Comparison of ENCODE assay signal across 1 cellular context in genomic region chr3:51941798-51942602, GRCh38.
TF ChIP-seq lines count a peak whose summit lies in the region.

Gene PARP3 (plus strand): TSS chr3:51942363. CDS start chr3:51943356, 993 bp downstream.
Gene RRP9 (minus strand): TSS chr3:51941904. CDS start chr3:51941867, 37 bp downstream.

TF ChIP-seq in WTC11, 78 proteins besides CTCF, POLR2A, EP300 and RAD21 (continued from another document and continues in another):
- TF ChIP-seq AR (CRISPR knock-in tag; IDR thresholded peaks at IDR 0.05) = no peak
- TF ChIP-seq ZNF532 (CRISPR knock-in tag; IDR thresholded peaks at IDR 0.05; ENCODE audit: borderline replicate concordance) = no peak
- TF ChIP-seq USF1 (CRISPR knock-in tag; IDR thresholded peaks at IDR 0.05) = peak; percentile 69; the same call in 1 of the 2 replicates
- TF ChIP-seq TCF7 (CRISPR knock-in tag; IDR thresholded peaks at IDR 0.05; ENCODE audit: low read depth) = no peak
- TF ChIP-seq NR1H2 (CRISPR knock-in tag; IDR thresholded peaks at IDR 0.05) = no peak
- TF ChIP-seq ZNF281 (CRISPR knock-in tag; IDR thresholded peaks at IDR 0.05) = peak; percentile 44; the same call in 1 of the 2 replicates
- TF ChIP-seq E2F1 (CRISPR knock-in tag; IDR thresholded peaks at IDR 0.05) = no peak
- no peak; the same call in 1 of the 2 replicates for TF ChIP-seq NR3C1 (CRISPR knock-in tag; conservative IDR thresholded peaks at IDR 0.05; ENCODE audit: low read depth)
- no peak for TF ChIP-seq MLX (CRISPR knock-in tag; IDR thresholded peaks at IDR 0.05)
- TF ChIP-seq ERG (CRISPR knock-in tag; IDR thresholded peaks at IDR 0.05) = no peak
- peak; percentile 96 for TF ChIP-seq ZNF423 (CRISPR knock-in tag; IDR thresholded peaks at IDR 0.05)
- no peak for TF ChIP-seq TEAD4 (CRISPR knock-in tag; IDR thresholded peaks at IDR 0.05)
- TF ChIP-seq ZBTB21 (CRISPR knock-in tag; IDR thresholded peaks at IDR 0.05; ENCODE audit: borderline replicate concordance) = no peak
- no peak for TF ChIP-seq SMAD4 (CRISPR knock-in tag; IDR thresholded peaks at IDR 0.05)
- TF ChIP-seq ZNF416 (CRISPR knock-in tag; IDR thresholded peaks at IDR 0.05) = no peak
- TF ChIP-seq ESRRA (CRISPR knock-in tag; IDR thresholded peaks at IDR 0.05; ENCODE audit: borderline replicate concordance) = no peak
- 0 out of 2 replicates have a peak, but pooled peaks have one; percentile 9 for TF ChIP-seq FOXP1 (CRISPR knock-in tag; IDR thresholded peaks at IDR 0.05; ENCODE audit: borderline replicate concordance)
- TF ChIP-seq ZBTB43 (CRISPR knock-in tag; IDR thresholded peaks at IDR 0.05) = peak; percentile 48; the same call in 1 of the 2 replicates
- peak; percentile 77; the same call in 1 of the 2 replicates for TF ChIP-seq ZNF232 (CRISPR knock-in tag; IDR thresholded peaks at IDR 0.05)
- TF ChIP-seq HMGA2 (CRISPR knock-in tag; IDR thresholded peaks at IDR 0.05) = no peak
- TF ChIP-seq FOXK1 (CRISPR knock-in tag; IDR thresholded peaks at IDR 0.05) = peak; percentile 86
- TF ChIP-seq OVOL2 (CRISPR knock-in tag; IDR thresholded peaks at IDR 0.05; ENCODE audit: borderline replicate concordance) = no peak
- no peak for TF ChIP-seq PRRX2 (CRISPR knock-in tag; IDR thresholded peaks at IDR 0.05)
- no peak for TF ChIP-seq GRHL2 (CRISPR knock-in tag; IDR thresholded peaks at IDR 0.05; ENCODE audit: insufficient replicate concordance, severe bottlenecking)
- TF ChIP-seq ELF4 (CRISPR knock-in tag; IDR thresholded peaks at IDR 0.05; ENCODE audit: low read depth) = no peak
- TF ChIP-seq AFF4 (CRISPR knock-in tag; IDR thresholded peaks at IDR 0.05; ENCODE audit: borderline replicate concordance) = peak; percentile 75
- no peak for TF ChIP-seq ZNF121 (CRISPR knock-in tag; IDR thresholded peaks at IDR 0.05)
- peak; percentile 60; the same call in 1 of the 2 replicates for TF ChIP-seq E2F5 (CRISPR knock-in tag; IDR thresholded peaks at IDR 0.05)
- no peak for TF ChIP-seq KAT7 (CRISPR knock-in tag; IDR thresholded peaks at IDR 0.05; ENCODE audit: borderline replicate concordance)
- no peak for TF ChIP-seq MXD4 (CRISPR knock-in tag; IDR thresholded peaks at IDR 0.05; ENCODE audit: borderline replicate concordance)
- TF ChIP-seq CREM (CRISPR knock-in tag; IDR thresholded peaks at IDR 0.05) = no peak; the same call in 1 of the 2 replicates
- TF ChIP-seq SOX15 (CRISPR knock-in tag; IDR thresholded peaks at IDR 0.05) = no peak
- no peak for TF ChIP-seq RORB (CRISPR knock-in tag; IDR thresholded peaks at IDR 0.05)
- no peak; the same call in 1 of the 2 replicates for TF ChIP-seq TEAD1 (CRISPR knock-in tag; IDR thresholded peaks at IDR 0.05)
- no peak for TF ChIP-seq CDX4 (CRISPR knock-in tag; IDR thresholded peaks at IDR 0.05; ENCODE audit: borderline replicate concordance)
